ENCODE assay signal across 8 cellular contexts in the genomic region with DNA sequence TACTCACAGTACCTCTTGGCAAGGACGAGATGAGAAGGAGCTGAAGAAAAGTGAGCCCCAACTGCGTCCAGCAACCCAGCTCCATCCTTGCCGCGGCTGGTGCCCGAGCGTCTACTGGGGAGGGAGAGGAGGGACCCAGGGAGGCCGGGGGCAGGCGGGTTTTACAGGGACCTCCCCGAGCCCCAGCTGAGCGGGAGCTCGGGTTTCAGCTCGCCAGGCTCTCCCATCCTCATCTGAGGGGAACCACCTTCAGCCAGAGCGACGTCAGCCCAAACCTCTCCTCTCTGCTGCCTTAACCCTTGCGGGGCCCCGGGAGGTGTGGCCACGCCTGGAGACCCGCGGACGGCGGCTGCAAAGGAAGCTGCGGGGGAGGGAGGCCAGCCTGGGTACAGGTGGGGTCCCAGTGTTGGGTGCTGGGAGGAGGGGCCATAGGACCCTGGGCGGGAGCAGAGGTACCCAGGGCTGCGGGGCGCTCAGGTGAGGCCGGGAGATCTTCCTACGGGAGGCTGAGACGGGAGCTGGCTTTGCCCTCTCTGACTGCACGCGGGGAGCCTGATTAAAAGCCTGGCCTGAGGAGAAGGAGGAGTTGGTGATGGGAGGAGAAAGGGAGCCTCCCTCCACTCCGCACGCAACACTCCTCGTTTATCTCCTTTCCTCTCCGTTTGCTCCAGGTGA. TPM values are rescaled to one million over a fixed set of nuclear protein-coding genes. Genes with fewer than 3 reads are reported as not detected.
A peak's percentile ranks its signal among the peaks of the same experiment; 100 is the strongest.
DNase-seq lines count a peak whose midpoint lies in the region; ATAC-seq and TF ChIP-seq lines count a peak whose summit lies in the region.

Gene PAMR1, minus strand, starts transcription at position 116 of the 675 bp plus-strand sequence. Its CDS starts 31 bp downstream, at position 85.

- H3K27me3 Mint-ChIP-seq in activated T-helper 1 cell treated with anti-CD3 and anti-CD28 coated beads, Interleukin-12 subunit alpha, Interleukin-12 subunit beta, Interleukin-2, Interleukin-4 antibody, amounts not matched to agents 30 ng/mL and 10 ng/mL and 1 ng/mL, durations not matched to agents 14 hours and 24 hours and 36 hours (ENCODE audit: insufficient read depth) = peaks cover 44% of the 10 kb centered on the region
- H3K27me3 Mint-ChIP-seq in natural killer cell treated with Interleukin-12 subunit alpha and Interleukin-12 subunit beta and Interleukin-15 and Interleukin-18, amount 100 ng/mL, for 72 hours = peaks cover 48 to 73% of the 10 kb centered on the region in 2 donors
- peaks cover 60% of the 10 kb centered on the region for H3K27me3 Mint-ChIP-seq in activated T-helper 2 cell treated with anti-CD3 and anti-CD28 coated beads, Interferon-gamma antibody, Interleukin-2, Interleukin-4, amounts not matched to agents 10 μg/mL and 5 μg/mL and 100 μg/mL, durations not matched to agents 14 hours and 24 hours and 36 hours (ENCODE audit: low read depth)

- H3K27me3 ChIP-seq in breast epithelium (peaks cover 0 to 10% of the 10 kb centered on the region in 2 donors), thoracic aorta (replicated peaks; ENCODE audit: insufficient read depth) (no peaks in the 10 kb centered on the region)

- no peak within 1 kb of the TSS for H3K27ac Mint-ChIP-seq in activated T-helper 1 cell treated with anti-CD3 and anti-CD28 coated beads, Interleukin-12 subunit alpha, Interleukin-12 subunit beta, Interleukin-2, Interleukin-4 antibody, amounts not matched to agents 30 ng/mL and 10 ng/mL and 1 ng/mL, durations not matched to agents 14 hours and 24 hours and 36 hours
- no peak within 1 kb of the TSS for H3K27ac Mint-ChIP-seq in natural killer cell treated with Interleukin-12 subunit alpha and Interleukin-12 subunit beta and Interleukin-15 and Interleukin-18, amount 100 ng/mL, for 72 hours
- no peak within 1 kb of the TSS for H3K27ac Mint-ChIP-seq in activated T-helper 2 cell treated with anti-CD3 and anti-CD28 coated beads, Interferon-gamma antibody, Interleukin-2, Interleukin-4, amounts not matched to agents 10 μg/mL and 5 μg/mL and 100 μg/mL, durations not matched to agents 14 hours and 24 hours and 36 hours

- no peak within 1 kb of the TSS for H3K4me3 Mint-ChIP-seq in activated T-helper 1 cell treated with anti-CD3 and anti-CD28 coated beads, Interleukin-12 subunit alpha, Interleukin-12 subunit beta, Interleukin-2, Interleukin-4 antibody, amounts not matched to agents 30 ng/mL and 10 ng/mL and 1 ng/mL, durations not matched to agents 14 hours and 24 hours and 36 hours
- no peak within 1 kb of the TSS for H3K4me3 Mint-ChIP-seq in natural killer cell treated with Interleukin-12 subunit alpha and Interleukin-12 subunit beta and Interleukin-15 and Interleukin-18, amount 100 ng/mL, for 72 hours
- H3K4me3 Mint-ChIP-seq in activated T-helper 2 cell treated with anti-CD3 and anti-CD28 coated beads, Interferon-gamma antibody, Interleukin-2, Interleukin-4, amounts not matched to agents 10 μg/mL and 5 μg/mL and 100 μg/mL, durations not matched to agents 14 hours and 24 hours and 36 hours (ENCODE audit: low read depth) = no peak within 1 kb of the TSS

- POLR2A ChIA-PET in HEK293T (lab: Yijun Ruan, JAX) = interaction anchor here (1.2 kb wide), 1 partner anchor 92 kb away, joined by 3 read pairs; the partner anchor contains the start of gene FJX1

- TF ChIP-seq POLR2A in breast epithelium (IDR thresholded peaks at IDR 0.05) = no peak

- H3K4me1 ChIP-seq in breast epithelium = peaks cover 0 to 6% of the 10 kb centered on the region in 2 donors
- H3K4me1 ChIP-seq in thoracic aorta (ENCODE audit: control insufficient read depth in 1 of 2, low read depth in 2 of 2) = peaks cover 6 to 22% of the 10 kb centered on the region in 2 donors

- DNase-seq in AG09319 (ENCODE audit: extremely low read depth, low read depth) (peak; percentile 65), HEK293T (ENCODE audit: extremely low spot score) (peak; percentile 45), breast epithelium (ENCODE audit: low spot score in 2 of 2) (peak; percentile 58 to 71), kidney tubule cell (ENCODE audit: low spot score) (peak; percentile 28), thoracic aorta (ENCODE audit: low spot score) (no peak)
- DNase-seq in activated T-helper 1 cell treated with anti-CD3 and anti-CD28 coated beads, Interleukin-12 subunit alpha, Interleukin-12 subunit beta, Interleukin-2, Interleukin-4 antibody, amounts not matched to agents 30 ng/mL and 10 ng/mL and 1 ng/mL, durations not matched to agents 14 hours and 24 hours and 36 hours (ENCODE audit: low spot score) = no peak
- DNase-seq in natural killer cell treated with Interleukin-12 subunit alpha and Interleukin-12 subunit beta and Interleukin-15 and Interleukin-18, amount 100 ng/mL, for 72 hours (ENCODE audit: low spot score) = no peak
- DNase-seq in activated T-helper 2 cell treated with anti-CD3 and anti-CD28 coated beads, Interferon-gamma antibody, Interleukin-2, Interleukin-4, amounts not matched to agents 10 μg/mL and 5 μg/mL and 100 μg/mL, durations not matched to agents 14 hours and 24 hours and 36 hours (ENCODE audit: low spot score) = no peak

- peak within 1 kb of the TSS; percentile 57 to 67 for H3K27ac ChIP-seq in breast epithelium
- H3K27ac ChIP-seq in thoracic aorta = no peak within 1 kb of the TSS

- H3K4me1 Mint-ChIP-seq in activated T-helper 1 cell treated with anti-CD3 and anti-CD28 coated beads, Interleukin-12 subunit alpha, Interleukin-12 subunit beta, Interleukin-2, Interleukin-4 antibody, amounts not matched to agents 30 ng/mL and 10 ng/mL and 1 ng/mL, durations not matched to agents 14 hours and 24 hours and 36 hours (ENCODE audit: low read depth) = no peaks in the 10 kb centered on the region
- H3K4me1 Mint-ChIP-seq in natural killer cell treated with Interleukin-12 subunit alpha and Interleukin-12 subunit beta and Interleukin-15 and Interleukin-18, amount 100 ng/mL, for 72 hours (ENCODE audit: low read depth in 2 of 2) = no peaks in the 10 kb centered on the region
- H3K4me1 Mint-ChIP-seq in activated T-helper 2 cell treated with anti-CD3 and anti-CD28 coated beads, Interferon-gamma antibody, Interleukin-2, Interleukin-4, amounts not matched to agents 10 μg/mL and 5 μg/mL and 100 μg/mL, durations not matched to agents 14 hours and 24 hours and 36 hours (ENCODE audit: low read depth) = no peaks in the 10 kb centered on the region

- no peaks in the 10 kb centered on the region for H3K9me3 Mint-ChIP-seq in activated T-helper 1 cell treated with anti-CD3 and anti-CD28 coated beads, Interleukin-12 subunit alpha, Interleukin-12 subunit beta, Interleukin-2, Interleukin-4 antibody, amounts not matched to agents 30 ng/mL and 10 ng/mL and 1 ng/mL, durations not matched to agents 14 hours and 24 hours and 36 hours
- no peaks in the 10 kb centered on the region for H3K9me3 Mint-ChIP-seq in natural killer cell treated with Interleukin-12 subunit alpha and Interleukin-12 subunit beta and Interleukin-15 and Interleukin-18, amount 100 ng/mL, for 72 hours
- H3K9me3 Mint-ChIP-seq in activated T-helper 2 cell treated with anti-CD3 and anti-CD28 coated beads, Interferon-gamma antibody, Interleukin-2, Interleukin-4, amounts not matched to agents 10 μg/mL and 5 μg/mL and 100 μg/mL, durations not matched to agents 14 hours and 24 hours and 36 hours = no peaks in the 10 kb centered on the region

- H3K36me3 ChIP-seq in breast epithelium = no peaks in the 10 kb centered on the region
- H3K36me3 ChIP-seq in thoracic aorta = no peaks in the 10 kb centered on the region

- H3K9me3 ChIP-seq in breast epithelium (no peaks in the 10 kb centered on the region), thoracic aorta (no peaks in the 10 kb centered on the region)

- no peak for TF ChIP-seq CTCF in AG09319 (IDR thresholded peaks at IDR 0.05; ENCODE audit: low read depth, low read length)
- TF ChIP-seq CTCF in breast epithelium (IDR thresholded peaks at IDR 0.05) = no peak
- no peak for TF ChIP-seq CTCF in thoracic aorta (IDR thresholded peaks at IDR 0.05)

- intact Hi-C loops in breast epithelium (cut with DNase I; ENCODE audit: low total_unique reads) = no loop called here
- intact Hi-C loops in activated T-helper 1 cell treated with anti-CD3 and anti-CD28 coated beads, Interleukin-12 subunit alpha, Interleukin-12 subunit beta, Interleukin-2, Interleukin-4 antibody, amounts not matched to agents 30 ng/mL and 10 ng/mL and 1 ng/mL, durations not matched to agents 14 hours and 24 hours and 36 hours (cut with micrococcal nuclease) = no loop called here
- intact Hi-C loops in activated T-helper 2 cell treated with anti-CD3 and anti-CD28 coated beads, Interferon-gamma antibody, Interleukin-2, Interleukin-4, amounts not matched to agents 10 μg/mL and 5 μg/mL and 100 μg/mL, durations not matched to agents 14 hours and 24 hours and 36 hours (cut with micrococcal nuclease) = no loop called here

- no peaks in the 10 kb centered on the region for H3K36me3 Mint-ChIP-seq in activated T-helper 1 cell treated with anti-CD3 and anti-CD28 coated beads, Interleukin-12 subunit alpha, Interleukin-12 subunit beta, Interleukin-2, Interleukin-4 antibody, amounts not matched to agents 30 ng/mL and 10 ng/mL and 1 ng/mL, durations not matched to agents 14 hours and 24 hours and 36 hours (ENCODE audit: low read depth)
- no peaks in the 10 kb centered on the region for H3K36me3 Mint-ChIP-seq in natural killer cell treated with Interleukin-12 subunit alpha and Interleukin-12 subunit beta and Interleukin-15 and Interleukin-18, amount 100 ng/mL, for 72 hours
- H3K36me3 Mint-ChIP-seq in activated T-helper 2 cell treated with anti-CD3 and anti-CD28 coated beads, Interferon-gamma antibody, Interleukin-2, Interleukin-4, amounts not matched to agents 10 μg/mL and 5 μg/mL and 100 μg/mL, durations not matched to agents 14 hours and 24 hours and 36 hours (ENCODE audit: low read depth) = no peaks in the 10 kb centered on the region

- peak within 1 kb of the TSS; percentile 42 to 66 (median 47) for H3K4me3 ChIP-seq in breast epithelium
- H3K4me3 ChIP-seq in thoracic aorta = peak within 1 kb of the TSS; percentile 60

- CTCF ChIA-PET in HEK293T (lab: Yijun Ruan, JAX) = interaction anchor here (0.8 kb wide), 1 partner anchor 37 kb away, joined by 6 read pairs; no protein-coding TSS in a partner anchor

- no peak for ATAC-seq in thoracic aorta (ENCODE audit: insufficient number of reproducible peaks, low FRiP score, low read depth)
- ATAC-seq in natural killer cell treated with Interleukin-12 subunit alpha and Interleukin-12 subunit beta and Interleukin-15 and Interleukin-18, amount 100 ng/mL, for 72 hours = no peak

TF ChIP-seq in HEK293T, 16 proteins besides CTCF, POLR2A, EP300 and RAD21 (continues in another document):
- TF ChIP-seq CTBP1 (IDR thresholded peaks at IDR 0.05; ENCODE audit: borderline replicate concordance) = no peak

RNA-seq across cellular contexts. Expression of gene PAMR1, which starts in this region (rescaled TPM):
- total RNA-seq in breast epithelium (10 to 100 TPM in 2 of 3 donors, 1 to 10 TPM in 1; 8.8 to 36.4 (median 11.3) TPM), thoracic aorta (1 to 10 TPM in 1 of 2 donors, not detected in 1; 4.3 TPM)
- not detected in 2 replicates for total RNA-seq in activated T-helper 1 cell treated with anti-CD3 and anti-CD28 coated beads, Interleukin-12 subunit alpha, Interleukin-12 subunit beta, Interleukin-2, Interleukin-4 antibody, amounts not matched to agents 30 ng/mL and 10 ng/mL and 1 ng/mL, durations not matched to agents 14 hours and 24 hours and 36 hours
- total RNA-seq in natural killer cell treated with Interleukin-12 subunit alpha and Interleukin-12 subunit beta and Interleukin-15 and Interleukin-18, amount 100 ng/mL, for 72 hours = not detected
- total RNA-seq in activated T-helper 2 cell treated with anti-CD3 and anti-CD28 coated beads, Interferon-gamma antibody, Interleukin-2, Interleukin-4, amounts not matched to agents 10 μg/mL and 5 μg/mL and 100 μg/mL, durations not matched to agents 14 hours and 24 hours and 36 hours = not detected in 2 replicates

Comparison
In these comparisons a context has a peak if more than half of its experiments do, and no peak if none do; other contexts are left out.
1. DNase-seq: peak in AG09319 (single experiment), HEK293T (single experiment), breast epithelium (2 of 2) and kidney tubule cell (single experiment); none in thoracic aorta (single experiment), activated T-helper 1 cell treated with anti-CD3 and anti-CD28 coated beads, Interleukin-12 subunit alpha, Interleukin-12 subunit beta, Interleukin-2, Interleukin-4 antibody, amounts not matched to agents 30 ng/mL and 10 ng/mL and 1 ng/mL, durations not matched to agents 14 hours and 24 hours and 36 hours (single experiment), natural killer cell treated with Interleukin-12 subunit alpha and Interleukin-12 subunit beta and Interleukin-15 and Interleukin-18, amount 100 ng/mL, for 72 hours (single experiment) and activated T-helper 2 cell treated with anti-CD3 and anti-CD28 coated beads, Interferon-gamma antibody, Interleukin-2, Interleukin-4, amounts not matched to agents 10 μg/mL and 5 μg/mL and 100 μg/mL, durations not matched to agents 14 hours and 24 hours and 36 hours (single experiment).
2. H3K27ac ChIP-seq: peak in breast epithelium (2 of 2); none in thoracic aorta (0 of 2).